Comparison of ENCODE assay signal across 10 cellular contexts in genomic region chr15:68700395-68701123, GRCh38.
DNase-seq lines count a peak whose midpoint lies in the region; ATAC-seq and TF ChIP-seq lines count a peak whose summit lies in the region.
"Had no signal": no experiment of that assay in that cellular context is flagged by ENCODE, and none has a peak within 500 bp of the region (broad histone marks: within the 10 kb centered on the region; RNA-seq: fewer than 3 reads in every experiment).

No MANE protein-coding gene starts in this region.

- no peak overlapping the region for H3K4me3 Mint-ChIP-seq in Caco-2 (ENCODE audit: unreplicated experiment)
- H3K4me3 Mint-ChIP-seq: dendritic cell treated with granulocyte-macrophage colony-stimulating factor and Interleukin-4, amounts not matched to agents 40 ng/mL and 50 ng/mL, for 4 days had no signal

- H3K36me3 ChIP-seq in NT2/D1 (ENCODE audit: insufficient read depth, insufficient read length, low read length) (no peaks in the 10 kb centered on the region), psoas muscle (ENCODE audit: insufficient read depth in 1 of 2, low read depth in 1 of 2) (no peaks in the 10 kb centered on the region), Caco-2 (ENCODE audit: control insufficient read depth, insufficient read depth, low read length) (no peaks in the 10 kb centered on the region)
- H3K36me3 ChIP-seq: HAP-1 had no signal

- H3K36me3 Mint-ChIP-seq in Caco-2 (ENCODE audit: insufficient read depth, unreplicated experiment), result no peaks in the 10 kb centered on the region

- WGBS in psoas muscle, 3 donors, result 7 to 8% (median 8%) methylated on average over 19 to 20 of the region's 20 CpGs

- POLR2A ChIA-PET in Caco-2 (lab: Charles Lee), result no interaction called here

- BruUV-seq in Caco-2 (replicated peaks; lab: Mats Ljungman, UMichigan), result no TSS peak

- TF ChIP-seq CTCF in psoas muscle (IDR thresholded peaks at IDR 0.05), result no peak
- TF ChIP-seq CTCF in Caco-2 (IDR thresholded peaks at IDR 0.05; ENCODE audit: insufficient read depth in 1 of 2, low read depth in 1 of 2, low read length in 1 of 2, severe bottlenecking in 1 of 2, unreplicated experiment in 1 of 2), result no peak

- H3K4me1 Mint-ChIP-seq in Caco-2 (ENCODE audit: low read depth, unreplicated experiment), result no peaks in the 10 kb centered on the region

- no peaks in the 10 kb centered on the region for H3K9me3 Mint-ChIP-seq in Caco-2 (ENCODE audit: unreplicated experiment)
- H3K9me3 Mint-ChIP-seq: dendritic cell treated with granulocyte-macrophage colony-stimulating factor and Interleukin-4, amounts not matched to agents 40 ng/mL and 50 ng/mL, for 4 days had no signal

- H3K4me3 ChIP-seq in NT2/D1 (ENCODE audit: insufficient read length, low read depth), result peak overlapping the region; percentile 13
- peak overlapping the region; percentile 21 for H3K4me3 ChIP-seq in psoas muscle
- H3K4me3 ChIP-seq in Caco-2 (ENCODE audit: low read depth, low read length), result no peak overlapping the region
- H3K4me3 ChIP-seq: HAP-1 had no signal

- intact Hi-C loops in Right ventricle myocardium inferior (cut with DNase I) (no loop called here), psoas muscle (cut with DNase I) (no loop called here), Caco-2 (cut with micrococcal nuclease; ENCODE audit: unreplicated experiment) (no loop called here)

- H3K27me3 ChIP-seq in NT2/D1 (ENCODE audit: insufficient read depth, insufficient read length) (no peaks in the 10 kb centered on the region), psoas muscle (ENCODE audit: insufficient read depth in 3 of 3, low read length in 2 of 3) (no peaks in the 10 kb centered on the region), Caco-2 (replicated peaks; ENCODE audit: control insufficient read depth, insufficient read depth, low read length) (no peaks in the 10 kb centered on the region)

- DNase-seq in H4 (ENCODE audit: low spot score), result peak; percentile 60
- no peak for DNase-seq in NT2/D1 (ENCODE audit: low read depth, low spot score)
- peak; percentile 80 for DNase-seq in Right ventricle myocardium inferior (ENCODE audit: missing footprints)
- DNase-seq in psoas muscle, result peak; percentile 57 to 83
- DNase-seq in stimulated activated CD8-positive, alpha-beta memory T cell treated with anti-CD3 and anti-CD28 coated beads, Interleukin-4, amount 100 ng/mL, for 48 hours, result no peak
- DNase-seq in Caco-2, result no peak

- peak overlapping the region; percentile 46 for H3K27ac ChIP-seq in psoas muscle

- H3K9me3 ChIP-seq in NT2/D1 (ENCODE audit: insufficient read depth, low read length) (no peaks in the 10 kb centered on the region), psoas muscle (no peaks in the 10 kb centered on the region), Caco-2 (no peaks in the 10 kb centered on the region)
- H3K9me3 ChIP-seq: HAP-1 had no signal

- CTCF ChIA-PET in Caco-2 (lab: Charles Lee), result no interaction called here

- H3K9ac ChIP-seq in NT2/D1 (ENCODE audit: insufficient read length, low read depth), result peak overlapping the region; percentile 68

- no peak overlapping the region for H3K27ac Mint-ChIP-seq in Caco-2 (ENCODE audit: unreplicated experiment)
- H3K27ac Mint-ChIP-seq: dendritic cell treated with granulocyte-macrophage colony-stimulating factor and Interleukin-4, amounts not matched to agents 40 ng/mL and 50 ng/mL, for 4 days had no signal

- peak; percentile 73 for ATAC-seq in Right ventricle myocardium inferior
- ATAC-seq in psoas muscle, result peak; percentile 87 to 96 (median 96)
- ATAC-seq in GM21423 (IDR thresholded peaks at IDR 0.05; ENCODE audit: unreplicated experiment), result no peak
- no peak for ATAC-seq in HG03460 (IDR thresholded peaks at IDR 0.05; ENCODE audit: unreplicated experiment)

- H3K27me3 Mint-ChIP-seq in Caco-2 (ENCODE audit: insufficient read depth, unreplicated experiment), result peaks cover 11% of the 10 kb centered on the region

- H3K4me1 ChIP-seq in NT2/D1 (ENCODE audit: insufficient read depth, insufficient read length) (peaks cover 13% of the 10 kb centered on the region), psoas muscle (peaks cover 12% of the 10 kb centered on the region), Caco-2 (no peaks in the 10 kb centered on the region)
- H3K4me1 ChIP-seq: HAP-1 had no signal

Comparison
In these comparisons a context has a peak if more than half of its experiments do, and no peak if none do; other contexts are left out.
1. DNase-seq: peak in H4 (single experiment), Right ventricle myocardium inferior (single experiment) and psoas muscle (2 of 2); none in NT2/D1 (single experiment), stimulated activated CD8-positive, alpha-beta memory T cell treated with anti-CD3 and anti-CD28 coated beads, Interleukin-4, amount 100 ng/mL, for 48 hours (single experiment) and Caco-2 (0 of 2).
2. ATAC-seq: peak in Right ventricle myocardium inferior (single experiment) and psoas muscle (4 of 4); none in GM21423 (single experiment) and HG03460 (single experiment).